In the genomic region with DNA sequence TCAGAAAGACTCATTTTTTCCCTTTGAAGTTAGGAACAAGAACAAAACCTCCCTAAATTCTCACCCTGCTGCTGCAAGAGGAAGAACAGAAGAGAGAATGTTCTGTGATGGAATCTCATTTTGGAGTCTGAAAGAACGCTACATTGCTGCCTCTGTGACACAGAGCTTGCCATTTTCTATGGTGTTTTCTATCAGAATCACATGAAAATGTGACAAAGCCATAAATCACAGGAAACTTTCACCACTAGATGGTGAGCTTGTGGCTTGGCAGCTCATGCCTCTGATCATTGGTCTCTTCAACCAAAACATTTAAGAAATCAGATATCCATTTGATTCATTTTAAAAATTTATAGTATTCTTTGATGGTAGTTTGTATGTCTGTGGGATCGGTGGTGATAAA, we compare ENCODE assay signal across 9 cellular contexts.
DNase-seq lines count a peak whose midpoint lies in the region; ATAC-seq, FAIRE-seq and TF ChIP-seq lines count a peak whose summit lies in the region.
"Had no signal": no experiment of that assay in that cellular context is flagged by ENCODE, and none has a peak within 500 bp of the region (broad histone marks: within the 10 kb centered on the region; RNA-seq: fewer than 3 reads in every experiment).

No MANE protein-coding gene starts in this region.

- no peak overlapping the region for H2AFZ ChIP-seq in GM12878 (ENCODE audit: control insufficient read depth, low read depth, low read length)

- DNase-seq in Caco-2 = no peak
- peak; percentile 50 for DNase-seq in HT1080 (ENCODE audit: low read depth)
- DNase-seq in GM12878 (ENCODE audit: low read depth, low spot score) = no peak
- no peak for DNase-seq in left lung
- no peak for DNase-seq in vagina (ENCODE audit: extremely low spot score in 2 of 2)

- H3K9me3 ChIP-seq in Caco-2 = no peaks in the 10 kb centered on the region
- no peaks in the 10 kb centered on the region for H3K9me3 ChIP-seq in GM12878 (replicated peaks; ENCODE audit: control insufficient read depth, insufficient read depth, low read length)
- no peaks in the 10 kb centered on the region for H3K9me3 ChIP-seq in left lung
- H3K9me3 ChIP-seq in vagina = no peaks in the 10 kb centered on the region

- RAD21 ChIA-PET in GM12878 (lab: Charles Lee; ENCODE audit: unreplicated experiment) = interaction anchor here (0.7 to 2.5 kb wide), 17 partner anchors 11 to 564 kb away, joined by 3 to 16 read pairs (median 3); a partner anchor contains a TSS

- no peak overlapping the region for H3K4me3 Mint-ChIP-seq in Caco-2 (ENCODE audit: unreplicated experiment)
- H3K4me3 Mint-ChIP-seq: activated naive CD4-positive, alpha-beta T cell treated with anti-CD3 and anti-CD28 coated beads, Interleukin-2, amount 50 U/mL, for 24 hours had no signal

- no peak overlapping the region for H3K4me3 ChIP-seq in Caco-2 (ENCODE audit: low read depth, low read length)
- no peak overlapping the region for H3K4me3 ChIP-seq in GM12878
- no peak overlapping the region for H3K4me3 ChIP-seq in left lung
- H3K4me3 ChIP-seq in vagina = no peak overlapping the region

- 0% methylated on average over 2 of the region's 2 CpGs for WGBS in GM12878 (ENCODE audit: insufficient coverage, insufficient replicate concordance, low lambda C conversion rate, missing lambda C conversion rate)

- H3K27ac ChIP-seq in GM12878 (ENCODE audit: control insufficient read depth, insufficient read depth) (no peak overlapping the region), left lung (no peak overlapping the region), vagina (no peak overlapping the region)

- ATAC-seq in GM12878 = peak; percentile 83
- ATAC-seq in left lung = peak; percentile 73
- no peak for ATAC-seq in HG03159 (IDR thresholded peaks at IDR 0.05; ENCODE audit: unreplicated experiment)
- ATAC-seq in GM19463 (IDR thresholded peaks at IDR 0.05; ENCODE audit: unreplicated experiment) = no peak
- no peak for ATAC-seq in HG03280 (IDR thresholded peaks at IDR 0.05; ENCODE audit: unreplicated experiment)

- no peak for FAIRE-seq in GM12878 (lab: Jason Lieb, UNC)

- H3K27me3 Mint-ChIP-seq in Caco-2 (ENCODE audit: insufficient read depth, unreplicated experiment) = no peaks in the 10 kb centered on the region
- H3K27me3 Mint-ChIP-seq: activated naive CD4-positive, alpha-beta T cell treated with anti-CD3 and anti-CD28 coated beads, Interleukin-2, amount 50 U/mL, for 24 hours had no signal

- no peaks in the 10 kb centered on the region for H3K9me3 Mint-ChIP-seq in Caco-2 (ENCODE audit: unreplicated experiment)
- H3K9me3 Mint-ChIP-seq: activated naive CD4-positive, alpha-beta T cell treated with anti-CD3 and anti-CD28 coated beads, Interleukin-2, amount 50 U/mL, for 24 hours had no signal

- TF ChIP-seq RAD21 in GM12878 (IDR thresholded peaks at IDR 0.05; ENCODE audit: insufficient read depth, low read depth, low read length) = peak; percentile 22; the same call in 1 of the 2 replicates

- POLR2A ChIA-PET in Caco-2 (lab: Charles Lee) = no interaction called here
- POLR2A ChIA-PET in GM12878 (lab: Charles Lee) = interaction anchor here (0.5 to 0.6 kb wide), 2 partner anchors 126 to 139 kb away, joined by 3 to 9 read pairs; no protein-coding TSS in a partner anchor

- BruUV-seq in Caco-2 (replicated peaks; lab: Mats Ljungman, UMichigan) = no TSS peak
- no TSS peak for BruUV-seq in GM12878 (replicated peaks; lab: Mats Ljungman, UMichigan)

- TF ChIP-seq EP300 in GM12878 (IDR thresholded peaks at IDR 0.05; ENCODE audit: borderline replicate concordance in 1 of 2, control insufficient read depth in 1 of 2, low read depth in 2 of 2, low read length in 2 of 2) = no peak

- intact Hi-C loops in Caco-2 (cut with micrococcal nuclease; ENCODE audit: unreplicated experiment) = loop anchor here (1.0 to 2.0 kb wide), 2 partner anchors 253 to 351 kb away; no protein-coding TSS in a partner anchor
- intact Hi-C loops in GM12878 (cut with micrococcal nuclease; ENCODE audit: unreplicated experiment) = loop anchor here (5.0 to 10.0 kb wide), 3 partner anchors 84 to 351 kb away; a partner anchor contains a TSS
- intact Hi-C loops in left lung (cut with DNase I) = no loop called here
- intact Hi-C loops in vagina (cut with DNase I) = loop anchor here (5.0 kb wide), 1 partner anchor 1209 kb away; no protein-coding TSS in a partner anchor

- H4K20me1 ChIP-seq in GM12878 (ENCODE audit: control insufficient read depth, insufficient read depth) = no peaks in the 10 kb centered on the region

- H3K4me1 ChIP-seq in Caco-2 (no peaks in the 10 kb centered on the region), GM12878 (ENCODE audit: control insufficient read depth, insufficient read depth, low read length) (no peaks in the 10 kb centered on the region), left lung (no peaks in the 10 kb centered on the region), vagina (peaks cover 5% of the 10 kb centered on the region)

- SMC1A ChIA-PET in GM12878 (lab: Charles Lee; ENCODE audit: uncharacterized antibody, unreplicated experiment) = interaction anchor here (0.7 to 2.0 kb wide), 22 partner anchors 11 to 564 kb away, joined by 3 to 9 read pairs (median 4); no protein-coding TSS in a partner anchor

- H3K79me2 ChIP-seq in GM12878 (ENCODE audit: control insufficient read depth, insufficient read depth, low read length) = no peaks in the 10 kb centered on the region

- H3K27ac Mint-ChIP-seq in Caco-2 (ENCODE audit: unreplicated experiment) = no peak overlapping the region
- H3K27ac Mint-ChIP-seq: activated naive CD4-positive, alpha-beta T cell treated with anti-CD3 and anti-CD28 coated beads, Interleukin-2, amount 50 U/mL, for 24 hours had no signal

- H3K4me2 ChIP-seq in GM12878 (ENCODE audit: control insufficient read depth, insufficient read depth) = no peak overlapping the region

- TF ChIP-seq CTCF in Caco-2 (IDR thresholded peaks at IDR 0.05; ENCODE audit: insufficient read depth in 1 of 2, low read depth in 1 of 2, low read length in 1 of 2, severe bottlenecking in 1 of 2, unreplicated experiment in 1 of 2) (peak; percentile 26 to 50), GM12878 (IDR thresholded peaks at IDR 0.05 in 2 of 3, conservative IDR thresholded peaks at IDR 0.05 in 1 of 3; ENCODE audit: control insufficient read depth in 2 of 3, extremely low read depth in 1 of 3, insufficient read depth in 1 of 3, low read depth in 3 of 3, low read length in 3 of 3) (peak in 2 of 3 experiments; percentile 34 to 52; a peak in 3 of 6 replicates), left lung (IDR thresholded peaks at IDR 0.05) (no peak), vagina (IDR thresholded peaks at IDR 0.05) (no peak)

- in situ Hi-C loops in GM12878 (cut with MboI) = no loop called here

- no peaks in the 10 kb centered on the region for H3K27me3 ChIP-seq in Caco-2 (replicated peaks; ENCODE audit: control insufficient read depth, insufficient read depth, low read length)
- H3K27me3 ChIP-seq in GM12878 (replicated peaks in 1 of 2; ENCODE audit: control insufficient read depth in 2 of 2, insufficient read depth in 2 of 2, low read length in 1 of 2) = no peaks in the 10 kb centered on the region
- no peaks in the 10 kb centered on the region for H3K27me3 ChIP-seq in left lung
- H3K27me3 ChIP-seq in vagina = no peaks in the 10 kb centered on the region

- CTCF ChIA-PET in Caco-2 (lab: Charles Lee) = interaction anchor here (0.8 to 1.3 kb wide), 5 partner anchors 82 to 351 kb away, joined by 3 to 6 read pairs (median 3); a partner anchor contains a TSS
- CTCF ChIA-PET in GM12878 (lab: Yijun Ruan, JAX) = interaction anchor here (0.6 to 3.0 kb wide), 27 partner anchors 11 to 564 kb away, joined by 3 to 28 read pairs (median 3); a partner anchor contains a TSS

- no peaks in the 10 kb centered on the region for H3K4me1 Mint-ChIP-seq in Caco-2 (ENCODE audit: low read depth, unreplicated experiment)
- H3K4me1 Mint-ChIP-seq: activated naive CD4-positive, alpha-beta T cell treated with anti-CD3 and anti-CD28 coated beads, Interleukin-2, amount 50 U/mL, for 24 hours had no signal

- H3K9ac ChIP-seq in GM12878 (ENCODE audit: control insufficient read depth, insufficient read depth, low read length) = no peak overlapping the region

- TF ChIP-seq POLR2A in GM12878 (IDR thresholded peaks at IDR 0.05; ENCODE audit: low read depth, low read length) (no peak), vagina (IDR thresholded peaks at IDR 0.05) (no peak)

- no peaks in the 10 kb centered on the region for H3K36me3 ChIP-seq in Caco-2 (ENCODE audit: control insufficient read depth, insufficient read depth, low read length)
- no peaks in the 10 kb centered on the region for H3K36me3 ChIP-seq in GM12878 (ENCODE audit: control insufficient read depth in 2 of 2, insufficient read depth in 2 of 2, low read length in 1 of 2)
- H3K36me3 ChIP-seq in left lung = no peaks in the 10 kb centered on the region
- H3K36me3 ChIP-seq in vagina = no peaks in the 10 kb centered on the region

- no peaks in the 10 kb centered on the region for H3K36me3 Mint-ChIP-seq in Caco-2 (ENCODE audit: insufficient read depth, unreplicated experiment)
- H3K36me3 Mint-ChIP-seq: activated naive CD4-positive, alpha-beta T cell treated with anti-CD3 and anti-CD28 coated beads, Interleukin-2, amount 50 U/mL, for 24 hours had no signal

TF ChIP-seq in GM12878, 131 proteins besides CTCF, POLR2A, EP300 and RAD21 (continues in another document):
- TF ChIP-seq NFIC (IDR thresholded peaks at IDR 0.05; ENCODE audit: low read depth, low read length) (no peak), SMC3 (IDR thresholded peaks at IDR 0.05; ENCODE audit: borderline replicate concordance, low read length) (peak; percentile 26; the same call in 1 of the 2 replicates), ZZZ3 (IDR thresholded peaks at IDR 0.05; ENCODE audit: control insufficient read depth, insufficient read length, low read depth) (no peak)
- TF ChIP-seq, protein P1, sequence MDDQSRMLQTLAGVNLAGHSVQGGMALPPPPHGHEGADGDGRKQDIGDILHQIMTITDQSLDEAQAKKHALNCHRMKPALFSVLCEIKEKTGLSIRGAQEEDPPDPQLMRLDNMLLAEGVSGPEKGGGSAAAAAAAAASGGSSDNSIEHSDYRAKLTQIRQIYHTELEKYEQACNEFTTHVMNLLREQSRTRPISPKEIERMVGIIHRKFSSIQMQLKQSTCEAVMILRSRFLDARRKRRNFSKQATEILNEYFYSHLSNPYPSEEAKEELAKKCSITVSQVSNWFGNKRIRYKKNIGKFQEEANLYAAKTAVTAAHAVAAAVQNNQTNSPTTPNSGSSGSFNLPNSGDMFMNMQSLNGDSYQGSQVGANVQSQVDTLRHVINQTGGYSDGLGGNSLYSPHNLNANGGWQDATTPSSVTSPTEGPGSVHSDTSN (IDR thresholded peaks at IDR 0.05; ENCODE audit: insufficient replicate concordance, low read depth, low read length) = peak; percentile 53
- TF ChIP-seq, protein P2, sequence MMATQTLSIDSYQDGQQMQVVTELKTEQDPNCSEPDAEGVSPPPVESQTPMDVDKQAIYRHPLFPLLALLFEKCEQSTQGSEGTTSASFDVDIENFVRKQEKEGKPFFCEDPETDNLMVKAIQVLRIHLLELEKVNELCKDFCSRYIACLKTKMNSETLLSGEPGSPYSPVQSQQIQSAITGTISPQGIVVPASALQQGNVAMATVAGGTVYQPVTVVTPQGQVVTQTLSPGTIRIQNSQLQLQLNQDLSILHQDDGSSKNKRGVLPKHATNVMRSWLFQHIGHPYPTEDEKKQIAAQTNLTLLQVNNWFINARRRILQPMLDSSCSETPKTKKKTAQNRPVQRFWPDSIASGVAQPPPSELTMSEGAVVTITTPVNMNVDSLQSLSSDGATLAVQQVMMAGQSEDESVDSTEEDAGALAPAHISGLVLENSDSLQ (IDR thresholded peaks at IDR 0.05) = peak; percentile 63

Comparison
In these comparisons a context has a peak if more than half of its experiments do, and no peak if none do; other contexts are left out.
1. CTCF ChIP-seq: peak in Caco-2 (2 of 2) and GM12878 (2 of 3); none in left lung (0 of 2) and vagina (0 of 3).
2. ATAC-seq: peak in GM12878 (single experiment) and left lung (single experiment); none in HG03159 (single experiment), GM19463 (single experiment) and HG03280 (single experiment).
3. intact Hi-C loops: an anchor here in Caco-2 (1.0 to 2.0 kb wide), GM12878 (5.0 to 10.0 kb wide) and vagina (5.0 kb wide); none called in left lung.